In genomic region chr11:112831969-112832368, GRCh38 we compare ENCODE assay signal across 18 cellular contexts.
DNase-seq lines count a peak whose midpoint lies in the region; ATAC-seq and TF ChIP-seq lines count a peak whose summit lies in the region.
"Had no signal": no experiment of that assay in that cellular context is flagged by ENCODE, and none has a peak within 500 bp of the region (broad histone marks: within the 10 kb centered on the region; RNA-seq: fewer than 3 reads in every experiment).

No MANE protein-coding gene starts in this region.

- H3K27me3 Mint-ChIP-seq in activated T-helper 17 cell treated with anti-CD3 and anti-CD28 coated beads, Interleukin-2, amount 50 U/mL, for 72 hours = peaks cover 16% of the 10 kb centered on the region

- DNase-seq in RWPE1 (ENCODE audit: low spot score) = peak; percentile 52
- peak; percentile 59 for DNase-seq in coronary artery (ENCODE audit: low spot score)
- DNase-seq in foreskin keratinocyte = peak; percentile 10 to 25
- DNase-seq in ecto neural progenitor cell (ENCODE audit: low spot score) = no peak
- DNase-seq in HAP-1 (ENCODE audit: low spot score in 2 of 2) = no peak
- no peak for DNase-seq in MG63
- DNase-seq: AML-193; Caco-2; CD4-positive, alpha-beta T cell; DMS153; DMS79; GDM1; H9 had no signal

- H3K27me3 ChIP-seq in foreskin keratinocyte = peaks cover 4% of the 10 kb centered on the region
- no peaks in the 10 kb centered on the region for H3K27me3 ChIP-seq in HAP-1 (ENCODE audit: low read depth)
- no peaks in the 10 kb centered on the region for H3K27me3 ChIP-seq in MG63

- H3K4me3 Mint-ChIP-seq in activated T-helper 17 cell treated with anti-CD3 and anti-CD28 coated beads, Interleukin-2, amount 50 U/mL, for 72 hours = no peak overlapping the region
- H3K4me3 Mint-ChIP-seq: CD4-positive, alpha-beta T cell; H9 had no signal

- no peaks in the 10 kb centered on the region for H3K36me3 Mint-ChIP-seq in activated T-helper 17 cell treated with anti-CD3 and anti-CD28 coated beads, Interleukin-2, amount 50 U/mL, for 72 hours (ENCODE audit: low read depth)

- no peaks in the 10 kb centered on the region for H3K36me3 ChIP-seq in HAP-1 (replicated peaks)
- no peaks in the 10 kb centered on the region for H3K36me3 ChIP-seq in MG63

- H3K4me1 ChIP-seq in foreskin keratinocyte (no peaks in the 10 kb centered on the region), HAP-1 (no peaks in the 10 kb centered on the region)
- H3K4me1 ChIP-seq: A549, Caco-2 had no signal

- POLR2A ChIA-PET in RWPE1 (lab: Yijun Ruan, JAX; ENCODE audit: low non-redundant PET) = no interaction called here

- H3K27ac Mint-ChIP-seq in activated T-helper 17 cell treated with anti-CD3 and anti-CD28 coated beads, Interleukin-2, amount 50 U/mL, for 72 hours = no peak overlapping the region
- H3K27ac Mint-ChIP-seq: CD4-positive, alpha-beta T cell; H9 had no signal

- in situ Hi-C loops in HAP-1 (cut with MboI; ENCODE audit: low sequenced_read_pairs) = no loop called here

- H3K27ac ChIP-seq in RWPE1 = peak overlapping the region; percentile 35; the same call in 1 of the 2 replicates
- H3K27ac ChIP-seq in coronary artery = no peak overlapping the region
- H3K27ac ChIP-seq in foreskin keratinocyte = no peak overlapping the region
- H3K27ac ChIP-seq: 22Rv1, A549, C4-2B had no signal

- H3K4me1 Mint-ChIP-seq in activated T-helper 17 cell treated with anti-CD3 and anti-CD28 coated beads, Interleukin-2, amount 50 U/mL, for 72 hours = no peaks in the 10 kb centered on the region

- no peaks in the 10 kb centered on the region for H3K9me3 Mint-ChIP-seq in activated T-helper 17 cell treated with anti-CD3 and anti-CD28 coated beads, Interleukin-2, amount 50 U/mL, for 72 hours
- H3K9me3 Mint-ChIP-seq: CD4-positive, alpha-beta T cell had no signal

- CTCF ChIA-PET in RWPE1 (lab: Yijun Ruan, JAX) = interaction anchor here (0.9 kb wide), 1 partner anchor 243 kb away, joined by 5 read pairs; no protein-coding TSS in a partner anchor

- ATAC-seq in activated T-helper 17 cell treated with anti-CD3 and anti-CD28 coated beads, Interleukin-2, amount 50 U/mL, for 72 hours (replicated peaks) = peak; percentile 5
- ATAC-seq in foreskin keratinocyte = no peak
- no peak for ATAC-seq in GM21381 (IDR thresholded peaks at IDR 0.05; ENCODE audit: unreplicated experiment)
- ATAC-seq: A549 had no signal

- H3K9me3 ChIP-seq in HAP-1 (no peaks in the 10 kb centered on the region), MG63 (no peaks in the 10 kb centered on the region)
- H3K9me3 ChIP-seq: A549, Caco-2 had no signal

- H3K4me3 ChIP-seq in coronary artery = no peak overlapping the region
- H3K4me3 ChIP-seq in HAP-1 = no peak overlapping the region
- no peak overlapping the region for H3K4me3 ChIP-seq in MG63
- H3K4me3 ChIP-seq: A549 had no signal

- TF ChIP-seq CTCF in RWPE1 (conservative IDR thresholded peaks at IDR 0.05; ENCODE audit: low read depth) (no peak), coronary artery (IDR thresholded peaks at IDR 0.05) (no peak), foreskin keratinocyte (conservative IDR thresholded peaks at IDR 0.05) (no peak)

Comparison
In these comparisons a context has a peak if more than half of its experiments do, and no peak if none do; other contexts are left out.
1. DNase-seq: peak in RWPE1 (single experiment), coronary artery (single experiment) and foreskin keratinocyte (2 of 2); none in ecto neural progenitor cell (single experiment), HAP-1 (0 of 2) and MG63 (single experiment).